17 cellular contexts compared by ENCODE assay signal in genomic region chr2:113214141-113214540, GRCh38.
"Had no signal": no experiment of that assay in that cellular context is flagged by ENCODE, and none has a peak within 500 bp of the region (broad histone marks: within the 10 kb centered on the region; RNA-seq: fewer than 3 reads in every experiment).

No MANE protein-coding gene starts in this region.

- H3K27me3 Mint-ChIP-seq: activated T-cell treated with anti-CD3 and anti-CD28 coated beads, Interleukin-2, amount 50 U/mL, for 24 hours; natural killer cell treated with Interleukin-12 subunit alpha and Interleukin-12 subunit beta and Interleukin-15 and Interleukin-18, amount 100 ng/mL, for 72 hours had no signal

- H3K4me3 Mint-ChIP-seq: activated T-cell treated with anti-CD3 and anti-CD28 coated beads, Interleukin-2, amount 50 U/mL, for 24 hours; natural killer cell treated with Interleukin-12 subunit alpha and Interleukin-12 subunit beta and Interleukin-15 and Interleukin-18, amount 100 ng/mL, for 72 hours; stimulated activated naive CD8-positive, alpha-beta T cell treated with anti-CD3 and anti-CD28 coated beads, Interleukin-15, amount 100 ng/mL, for 72 hours had no signal

- H3K27ac Mint-ChIP-seq: activated T-cell treated with anti-CD3 and anti-CD28 coated beads, Interleukin-2, amount 50 U/mL, for 24 hours had no signal

- H3K27ac ChIP-seq: brain microvascular endothelial cell, psoas muscle, right lobe of liver had no signal

- ATAC-seq: activated naive CD4-positive, alpha-beta T cell treated with anti-CD3 and anti-CD28 coated beads, Interleukin-2, amount 50 U/mL, for 72 hours; natural killer cell treated with Interleukin-12 subunit alpha and Interleukin-12 subunit beta and Interleukin-15 and Interleukin-18, amount 100 ng/mL, for 72 hours; psoas muscle; right lobe of liver; stimulated activated naive CD8-positive, alpha-beta T cell treated with anti-CD3 and anti-CD28 coated beads, Interleukin-15, amount 100 ng/mL, for 72 hours had no signal

- H3K9me3 Mint-ChIP-seq: activated naive CD4-positive, alpha-beta T cell treated with anti-CD3 and anti-CD28 coated beads, Interleukin-2, amount 50 U/mL, for 72 hours; activated T-cell treated with anti-CD3 and anti-CD28 coated beads, Interleukin-2, amount 50 U/mL, for 24 hours; natural killer cell treated with Interleukin-12 subunit alpha and Interleukin-12 subunit beta and Interleukin-15 and Interleukin-18, amount 100 ng/mL, for 72 hours; stimulated activated naive CD8-positive, alpha-beta T cell treated with anti-CD3 and anti-CD28 coated beads, Interleukin-15, amount 100 ng/mL, for 72 hours had no signal

- H3K27me3 ChIP-seq: brain microvascular endothelial cell, right lobe of liver had no signal

- H3K36me3 ChIP-seq: brain microvascular endothelial cell, right lobe of liver had no signal

- H3K4me3 ChIP-seq: psoas muscle, right lobe of liver, smooth muscle cell had no signal

- H3K4me2 ChIP-seq: smooth muscle cell had no signal

- DNase-seq: activated CD4-positive, alpha-beta T cell treated with anti-CD3 and anti-CD28 coated beads, Interleukin-2, amount 50 U/mL, for 1 hour; activated effector memory CD4-positive, alpha-beta T cell treated with Interleukin-2 at 50 U/mL for 16 hours; activated T-cell treated with anti-CD3 and anti-CD28 coated beads, Interleukin-2, amount 50 U/mL, for 24 hours; brain microvascular endothelial cell; cortex of kidney; effector CD8-positive, alpha-beta T cell; foreskin fibroblast; hypothalamus; kidney glomerular epithelial cell; mesendoderm; occipital lobe; psoas muscle; right lobe of liver; stimulated activated naive CD8-positive, alpha-beta T cell treated with anti-CD3 and anti-CD28 coated beads, Interleukin-15, amount 100 ng/mL, for 72 hours had no signal

- H3K36me3 Mint-ChIP-seq: activated naive CD4-positive, alpha-beta T cell treated with anti-CD3 and anti-CD28 coated beads, Interleukin-2, amount 50 U/mL, for 72 hours; natural killer cell treated with Interleukin-12 subunit alpha and Interleukin-12 subunit beta and Interleukin-15 and Interleukin-18, amount 100 ng/mL, for 72 hours had no signal

- H3K9me3 ChIP-seq: psoas muscle, right lobe of liver had no signal
